Comparison of ENCODE assay signal across 20 cellular contexts in genomic region chr1:67818725-67819301, GRCh38. TPM values are rescaled to one million over a fixed set of nuclear protein-coding genes. Genes with fewer than 3 reads are reported as not detected.
DNase-seq lines count a peak whose midpoint lies in the region; ATAC-seq, FAIRE-seq and TF ChIP-seq lines count a peak whose summit lies in the region.
"Had no signal": no experiment of that assay in that cellular context is flagged by ENCODE, and none has a peak within 500 bp of the region (broad histone marks: within the 10 kb centered on the region; RNA-seq: fewer than 3 reads in every experiment).

No MANE protein-coding gene starts in this region.

- DNase-seq in NCI-H226 (peak; percentile 58), H1 (ENCODE audit: low read depth in 1 of 2, low spot score in 2 of 2) (no peak), NOMO-1 (lab: John Stamatoyannopoulos, UW; ENCODE audit: unreplicated experiment in 2 of 2) (no peak), upper lobe of right lung (no peak), heart right ventricle (no peak)
- DNase-seq: activated effector memory CD4-positive, alpha-beta T cell treated with Interleukin-2 at 50 U/mL for 16 hours; amygdala; effector memory CD8-positive, alpha-beta T cell; EL; head of caudate nucleus; islet precursor cell; occipital lobe; PC-3; stimulated activated naive B cell treated with anti-CD40 and anti-IgM and Interleukin-4, amounts not matched to agents 10 μg/mL and 1 μg/mL and 100 μg/mL, for 72 hours had no signal

- no peak overlapping the region for H3K4me3 ChIP-seq in H1 (ENCODE audit: extremely low read depth in 1 of 4, insufficient read depth in 2 of 4, low read depth in 3 of 4, low read length in 4 of 4)
- H3K4me3 ChIP-seq in mucosa of rectum (ENCODE audit: low read length in 2 of 2): no peak overlapping the region
- no peak overlapping the region for H3K4me3 ChIP-seq in upper lobe of right lung
- no peak overlapping the region for H3K4me3 ChIP-seq in heart right ventricle
- H3K4me3 ChIP-seq: right atrium auricular region had no signal

- no peak overlapping the region for H2BK12ac ChIP-seq in H1 (ENCODE audit: low read depth, low read length)

- no peak for TF ChIP-seq EP300 in H1 (IDR thresholded peaks at IDR 0.05; ENCODE audit: borderline replicate concordance in 1 of 2, low read depth in 2 of 2, low read length in 2 of 2)

- H3K79me2 ChIP-seq in H1 (ENCODE audit: control insufficient read depth in 1 of 2, insufficient read depth in 2 of 2, low read length in 2 of 2): 0 out of 4 replicates have a peak, but pooled peaks cover 0 to 4% of the 10 kb centered on the region in 2 experiments

- no peak overlapping the region for H3K4me2 ChIP-seq in H1 (ENCODE audit: insufficient read depth in 1 of 2, low read depth in 2 of 2, low read length in 2 of 2)

- no peak overlapping the region for H4K91ac ChIP-seq in H1 (replicated peaks; ENCODE audit: insufficient read length, low read length)

- no peak overlapping the region for H2BK5ac ChIP-seq in H1 (ENCODE audit: low read depth, low read length)

- 81% methylated on average over 8 of the region's 8 CpGs; no CpG with 5 or more reads in 1 of the 2 experiments for WGBS in H1 (ENCODE audit: extremely low coverage in 1 of 2, insufficient coverage in 1 of 2, insufficient read length in 1 of 2, insufficient replicate concordance in 2 of 2, low coverage in 1 of 2, low lambda C conversion rate in 2 of 2, missing lambda C conversion rate in 1 of 2), 2 experiments
- WGBS in heart right ventricle, 2 donors: 95% methylated on average over 8 of the region's 8 CpGs

- H2BK15ac ChIP-seq in H1 (ENCODE audit: low read length): no peak overlapping the region

- POLR2A ChIA-PET in H1 (lab: Charles Lee; ENCODE audit: partially characterized antibody): interaction anchor here (0.9 kb wide), 1 partner anchor 13 kb away, joined by 3 read pairs; no protein-coding TSS in a partner anchor

- no peak overlapping the region for H2BK120ac ChIP-seq in H1 (replicated peaks; ENCODE audit: low read depth, low read length)

- H3K4ac ChIP-seq in H1 (replicated peaks; ENCODE audit: insufficient read length, low read depth, low read length): no peak overlapping the region

- no peak overlapping the region for H3K14ac ChIP-seq in H1 (ENCODE audit: insufficient read length)

- no peaks in the 10 kb centered on the region; the same call in 1 of the 2 replicates for H3K79me1 ChIP-seq in H1 (ENCODE audit: low read depth, low read length)

- no peak overlapping the region for H3K56ac ChIP-seq in H1 (replicated peaks; ENCODE audit: insufficient read length, low read depth, low read length)

- no peak overlapping the region for H4K5ac ChIP-seq in H1 (ENCODE audit: insufficient read length, low read depth, low read length)

- H4K20me1 ChIP-seq in H1 (replicated peaks in 1 of 2; ENCODE audit: control insufficient read depth in 1 of 2, insufficient read depth in 2 of 2, low read length in 2 of 2): peaks cover 1 to 2% of the 10 kb centered on the region in 2 experiments

- H3K9me3 ChIP-seq in H1 (ENCODE audit: insufficient read depth in 2 of 2, low read depth in 1 of 2, low read length in 1 of 2) (no peaks in the 10 kb centered on the region), mucosa of rectum (ENCODE audit: control insufficient read depth in 2 of 2, low read length in 2 of 2) (no peaks in the 10 kb centered on the region), upper lobe of right lung (no peaks in the 10 kb centered on the region), heart right ventricle (peaks cover 0 to 8% (median 0%) of the 10 kb centered on the region in 11 donors)
- H3K9me3 ChIP-seq: right atrium auricular region had no signal

- CTCF ChIA-PET in H1 (lab: Charles Lee; ENCODE audit: partially characterized antibody): interaction anchor here (0.6 to 1.5 kb wide), 4 partner anchors 14 to 133 kb away, joined by 3 to 4 read pairs (median 4); no protein-coding TSS in a partner anchor

- ATAC-seq in GM19025 (IDR thresholded peaks at IDR 0.05; ENCODE audit: low read depth, unreplicated experiment) (peak; percentile 50), upper lobe of right lung (no peak), HG03196 (IDR thresholded peaks at IDR 0.05; ENCODE audit: unreplicated experiment) (no peak), heart right ventricle (no peak)
- ATAC-seq: effector memory CD8-positive, alpha-beta T cell; PC-3; stimulated activated naive B cell treated with anti-CD40 and anti-IgM and Interleukin-4, amounts not matched to agents 10 μg/mL and 1 μg/mL and 100 μg/mL, for 72 hours had no signal

- no peak overlapping the region for H3K23ac ChIP-seq in H1 (ENCODE audit: insufficient read length)

- H3K23me2 ChIP-seq in H1 (ENCODE audit: low read depth, low read length): no peaks in the 10 kb centered on the region

- H3K4me1 ChIP-seq in H1 (replicated peaks in 1 of 4; ENCODE audit: control insufficient read depth in 3 of 4, insufficient read depth in 4 of 4, low read length in 3 of 4) (peaks cover 0 to 4% (median 0%) of the 10 kb centered on the region in 4 experiments; a peak in 5 of 7 replicates), mucosa of rectum (ENCODE audit: control insufficient read depth in 2 of 2, insufficient read depth in 2 of 2, low read length in 2 of 2) (peaks cover 48 to 61% of the 10 kb centered on the region in 2 donors), upper lobe of right lung (peaks cover 14% of the 10 kb centered on the region), heart right ventricle (peaks cover 0 to 35% (median 19%) of the 10 kb centered on the region in 9 donors)

- no peak overlapping the region for H3K27ac ChIP-seq in H1 (ENCODE audit: low read depth, low read length)
- H3K27ac ChIP-seq in mucosa of rectum (ENCODE audit: low read depth in 2 of 2, low read length in 2 of 2): peak overlapping the region; percentile 91 to 96
- H3K27ac ChIP-seq in upper lobe of right lung: no peak overlapping the region
- H3K27ac ChIP-seq in heart right ventricle: no peak overlapping the region
- H3K27ac ChIP-seq: right atrium auricular region had no signal

- H3K9ac ChIP-seq in H1 (replicated peaks in 1 of 4; ENCODE audit: extremely low read depth in 1 of 4, low read depth in 3 of 4, low read length in 3 of 4): no peak overlapping the region
- peak overlapping the region; percentile 5 to 52 for H3K9ac ChIP-seq in mucosa of rectum (ENCODE audit: low read depth in 1 of 2, low read length in 2 of 2)

- H3K18ac ChIP-seq in H1 (ENCODE audit: extremely low read depth, low read length): no peak overlapping the region

- H4K8ac ChIP-seq in H1 (ENCODE audit: extremely low read depth, insufficient read depth, low read length): no peak overlapping the region

- TF ChIP-seq POLR2A in H1 (IDR thresholded peaks at IDR 0.05; ENCODE audit: control extremely low read depth in 1 of 2, low read depth in 2 of 2, low read length in 2 of 2): no peak

- H2AK5ac ChIP-seq in H1 (ENCODE audit: low read depth, low read length): peak overlapping the region; percentile 42; the same call in 1 of the 2 replicates

- no peak for TF ChIP-seq RAD21 in H1 (IDR thresholded peaks at IDR 0.05 in 1 of 2, conservative IDR thresholded peaks at IDR 0.05 in 1 of 2; ENCODE audit: low read depth in 2 of 2, low read length in 2 of 2)

- H3K27me3 ChIP-seq in H1 (replicated peaks in 1 of 4; ENCODE audit: control insufficient read depth in 3 of 4, extremely low read depth in 1 of 4, insufficient read depth in 3 of 4, low read length in 3 of 4) (no peaks in the 10 kb centered on the region), mucosa of rectum (ENCODE audit: control insufficient read depth in 2 of 2, insufficient read depth in 2 of 2, low read length in 2 of 2) (no peaks in the 10 kb centered on the region), upper lobe of right lung (no peaks in the 10 kb centered on the region), heart right ventricle (no peaks in the 10 kb centered on the region)
- H3K27me3 ChIP-seq: right atrium auricular region had no signal

- intact Hi-C loops in upper lobe of right lung (cut with DNase I): no loop called here
- intact Hi-C loops in heart right ventricle (cut with DNase I): no loop called here

- TF ChIP-seq CTCF in H1 (IDR thresholded peaks at IDR 0.05; ENCODE audit: control extremely low read depth in 1 of 3, insufficient read depth in 1 of 3, low read depth in 1 of 3, low read length in 3 of 3) (no peak), upper lobe of right lung (IDR thresholded peaks at IDR 0.05) (no peak), heart right ventricle (IDR thresholded peaks at IDR 0.05) (no peak)

- H3K36me3 ChIP-seq in H1 (ENCODE audit: control insufficient read depth in 2 of 4, insufficient read depth in 4 of 4, low read length in 3 of 4): no peaks in the 10 kb centered on the region
- H3K36me3 ChIP-seq in mucosa of rectum (ENCODE audit: control insufficient read depth in 2 of 2, insufficient read depth in 2 of 2, low read length in 2 of 2): no peaks in the 10 kb centered on the region
- no peaks in the 10 kb centered on the region for H3K36me3 ChIP-seq in upper lobe of right lung
- H3K36me3 ChIP-seq in heart right ventricle: no peaks in the 10 kb centered on the region
- H3K36me3 ChIP-seq: right atrium auricular region had no signal

- no peak overlapping the region for H2BK20ac ChIP-seq in H1 (ENCODE audit: low read length)

- H2AFZ ChIP-seq in H1 (ENCODE audit: low read length): no peak overlapping the region

- no peak for FAIRE-seq in H1 (lab: Jason Lieb, UNC)
- FAIRE-seq: GM19239, H54 had no signal

TF ChIP-seq in H1, 55 proteins besides CTCF, POLR2A, EP300 and RAD21:
- TF ChIP-seq HDAC6 (IDR thresholded peaks at IDR 0.05; ENCODE audit: low read depth, low read length) (no peak), BCL11A (IDR thresholded peaks at IDR 0.05; ENCODE audit: low read depth in 2 of 2, low read length in 2 of 2) (no peak), KDM1A (IDR thresholded peaks at IDR 0.05; ENCODE audit: borderline replicate concordance, low read length) (peak; percentile 76; the same call in 1 of the 2 replicates)

RNA-seq across cellular contexts. Expression of gene GNG12, which starts 14.5 kb away (rescaled TPM):
- 34.5 and 35.8 TPM in 2 replicates for total RNA-seq in H1 (2021; fragmentation: NEBNext Ultra II Directional; extraction: Animal tissue kit (Norgen Biotek cat#: 25700))
- polyA plus RNA-seq in H1 (2011; rRNA removed) (5.9 and 11.4 TPM in 2 replicates), heart right ventricle (10 to 100 TPM in 1 of 2 donors, 1 to 10 TPM in 1; 8.5 to 23.3 TPM)
- polyA plus RNA-seq in H1 (2011; cell fraction: cytosol; rRNA removed): 9.9 TPM
- 4.6 TPM for polyA plus RNA-seq in H1 (2011; cell fraction: nucleus; rRNA removed)
- polyA plus RNA-seq in H1 (2012, experiment 1 of 2): 6.6 to 11.7 TPM (median 8.6 TPM) in 4 replicates
- polyA plus RNA-seq in H1 (2012, experiment 2 of 2): 2.3 TPM
- 28.6 TPM for polyA plus RNA-seq in H1 (2013, experiment 1 of 2)
- polyA plus RNA-seq in H1 (2013, experiment 2 of 2): 27.0 TPM
- 13.5 and 18.4 TPM in 2 replicates for polyA minus RNA-seq in H1 (2011; rRNA and poly(A)+ RNA removed)
- polyA minus RNA-seq in H1 (2011; cell fraction: cytosol; rRNA and poly(A)+ RNA removed): 8.5 TPM
- polyA minus RNA-seq in H1 (2011; cell fraction: nucleus; rRNA and poly(A)+ RNA removed): 20.1 TPM
- total RNA-seq in upper lobe of right lung (59.8 TPM), heart right ventricle (10 to 100 TPM; 32.0 to 49.4 (median 35.8) TPM)

Comparison
In these comparisons a context has a peak if more than half of its experiments do, and no peak if none do; other contexts are left out.
1. H3K27ac ChIP-seq: peak in mucosa of rectum (2 of 2); none in H1 (single experiment), upper lobe of right lung (single experiment) and heart right ventricle (0 of 10).
2. H3K9ac ChIP-seq: peak in mucosa of rectum (2 of 2); none in H1 (0 of 4).